ENCODE assay signal across 17 cellular contexts in the genomic region with DNA sequence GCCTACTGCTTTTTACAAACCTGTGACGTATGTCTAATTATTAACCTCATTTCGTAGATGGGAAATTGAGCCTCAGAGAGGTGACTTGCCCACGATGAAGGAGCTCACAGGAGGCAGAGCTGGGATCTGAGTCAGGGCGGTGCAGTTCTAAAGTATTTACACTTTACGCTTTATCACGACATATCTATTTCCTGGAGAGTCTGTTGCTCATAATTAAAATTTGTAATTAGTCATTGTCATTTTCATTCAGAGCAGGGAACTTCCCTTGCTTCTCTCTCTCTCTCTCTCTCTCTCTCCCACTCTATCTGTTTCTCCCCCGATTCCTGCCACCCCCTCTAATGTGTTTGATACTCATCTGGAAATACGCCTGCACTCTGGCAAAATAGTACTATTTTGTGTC. TPM values are rescaled to one million over a fixed set of nuclear protein-coding genes. Genes with fewer than 3 reads are reported as not detected.
DNase-seq lines count a peak whose midpoint lies in the region; ATAC-seq, FAIRE-seq and TF ChIP-seq lines count a peak whose summit lies in the region.
"Had no signal": no experiment of that assay in that cellular context is flagged by ENCODE, and none has a peak within 500 bp of the region (broad histone marks: within the 10 kb centered on the region; RNA-seq: fewer than 3 reads in every experiment).

No MANE protein-coding gene starts in this region.

- H3K4me3 ChIP-seq in Panc1 (ENCODE audit: low read depth in 2 of 2, low read length in 2 of 2) (peak overlapping the region in 1 of 2 experiments; percentile 42; a peak in 2 of 4 replicates), small intestine (ENCODE audit: low read depth in 1 of 2, low read length in 2 of 2) (no peak overlapping the region), Caco-2 (ENCODE audit: low read depth, low read length) (no peak overlapping the region)
- H3K4me3 ChIP-seq: heart left ventricle, smooth muscle cell had no signal

- no peak for FAIRE-seq in small intestine (lab: Jason Lieb, UNC)
- FAIRE-seq: urothelium cell line had no signal

- ATAC-seq in activated CD8-positive, alpha-beta memory T cell treated with anti-CD3 and anti-CD28 coated beads, Interleukin-2, amount 10 ng/mL, durations not matched to agents 7 days and 5 days = peak; percentile 66
- peak; percentile 35; the same call in 1 of the 2 replicates for ATAC-seq in Panc1
- ATAC-seq: heart left ventricle, left ventricle myocardium superior had no signal

- TF ChIP-seq CTCF in Panc1 (IDR thresholded peaks at IDR 0.05) (no peak), Caco-2 (IDR thresholded peaks at IDR 0.05; ENCODE audit: insufficient read depth in 1 of 2, low read depth in 1 of 2, low read length in 1 of 2, severe bottlenecking in 1 of 2, unreplicated experiment in 1 of 2) (no peak)

- H3K9me3 ChIP-seq in Panc1 (ENCODE audit: control insufficient read depth, insufficient read depth, low read depth, low read length) (no peaks in the 10 kb centered on the region), small intestine (ENCODE audit: control insufficient read depth, low read depth) (no peaks in the 10 kb centered on the region), Caco-2 (no peaks in the 10 kb centered on the region)
- H3K9me3 ChIP-seq: heart left ventricle had no signal

- H3K36me3 ChIP-seq in Panc1 (ENCODE audit: control insufficient read depth, insufficient read depth, low read length) (no peaks in the 10 kb centered on the region), small intestine (ENCODE audit: control insufficient read depth in 2 of 2, insufficient read depth in 2 of 2, low read length in 2 of 2) (no peaks in the 10 kb centered on the region), Caco-2 (ENCODE audit: control insufficient read depth, insufficient read depth, low read length) (no peaks in the 10 kb centered on the region)
- H3K36me3 ChIP-seq: heart left ventricle had no signal

- 16 to 36% (median 22%) methylated on average over 8 of the region's 8 CpGs for WGBS in small intestine, 3 donors

- H3K9me3 Mint-ChIP-seq in activated CD8-positive, alpha-beta memory T cell treated with anti-CD3 and anti-CD28 coated beads, Interleukin-2, amount 10 ng/mL, durations not matched to agents 7 days and 5 days (ENCODE audit: low read depth) = no peaks in the 10 kb centered on the region
- H3K9me3 Mint-ChIP-seq in Caco-2 (ENCODE audit: unreplicated experiment) = no peaks in the 10 kb centered on the region
- H3K9me3 Mint-ChIP-seq: neural crest cell had no signal

- H3K27ac Mint-ChIP-seq in activated CD8-positive, alpha-beta memory T cell treated with anti-CD3 and anti-CD28 coated beads, Interleukin-2, amount 10 ng/mL, durations not matched to agents 7 days and 5 days = peak overlapping the region; percentile 24
- no peak overlapping the region for H3K27ac Mint-ChIP-seq in Caco-2 (ENCODE audit: unreplicated experiment)

- POLR2A ChIA-PET in Panc1 (lab: Charles Lee) = interaction anchor here (0.7 kb wide), 1 partner anchor 32 kb away, joined by 3 read pairs; no protein-coding TSS in a partner anchor
- POLR2A ChIA-PET in Caco-2 (lab: Charles Lee) = no interaction called here

- H3K27ac ChIP-seq in Panc1 (ENCODE audit: low read length) = peak overlapping the region; percentile 73
- H3K27ac ChIP-seq in cingulate gyrus (ENCODE audit: low read depth, low read length) = peak overlapping the region; percentile 98
- no peak overlapping the region for H3K27ac ChIP-seq in small intestine (ENCODE audit: low read depth in 1 of 2, low read length in 1 of 2)
- H3K27ac ChIP-seq: heart left ventricle had no signal

- H3K27me3 ChIP-seq in Panc1 (ENCODE audit: control insufficient read depth, insufficient read depth, low read length) (no peaks in the 10 kb centered on the region), small intestine (ENCODE audit: control insufficient read depth in 2 of 2, insufficient read depth in 2 of 2, low read length in 2 of 2) (no peaks in the 10 kb centered on the region), Caco-2 (replicated peaks; ENCODE audit: control insufficient read depth, insufficient read depth, low read length) (no peaks in the 10 kb centered on the region)
- H3K27me3 ChIP-seq: heart left ventricle had no signal

- peaks cover 2% of the 10 kb centered on the region for H3K27me3 Mint-ChIP-seq in activated CD8-positive, alpha-beta memory T cell treated with anti-CD3 and anti-CD28 coated beads, Interleukin-2, amount 10 ng/mL, durations not matched to agents 7 days and 5 days
- no peaks in the 10 kb centered on the region for H3K27me3 Mint-ChIP-seq in Caco-2 (ENCODE audit: insufficient read depth, unreplicated experiment)

- BruUV-seq in Panc1 (replicated peaks; lab: Mats Ljungman, UMichigan) (no TSS peak), Caco-2 (replicated peaks; lab: Mats Ljungman, UMichigan) (no TSS peak)

- CTCF ChIA-PET in activated CD8-positive, alpha-beta memory T cell treated with anti-CD3 and anti-CD28 coated beads, Interleukin-2, amount 10 ng/mL, durations not matched to agents 7 days and 5 days (lab: Charles Lee) = no interaction called here
- CTCF ChIA-PET in Panc1 (lab: Charles Lee) = interaction anchor here (0.5 to 0.6 kb wide), 2 partner anchors 22 to 28 kb away, joined by 3 to 9 read pairs; no protein-coding TSS in a partner anchor
- CTCF ChIA-PET in Caco-2 (lab: Charles Lee) = interaction anchor here (0.5 kb wide), 1 partner anchor 154 kb away, joined by 4 read pairs; no protein-coding TSS in a partner anchor

- DNase-seq in activated CD8-positive, alpha-beta memory T cell treated with anti-CD3 and anti-CD28 coated beads, Interleukin-2, amount 10 ng/mL, durations not matched to agents 7 days and 5 days = peak; percentile 58
- no peak for DNase-seq in activated CD8-positive, alpha-beta memory T cell treated with anti-CD3 and anti-CD28 coated beads, Interleukin-2, amount 50 U/mL, for 4 hours
- no peak for DNase-seq in Panc1 (ENCODE audit: low read depth, low spot score)
- DNase-seq in small intestine = peak; percentile 54
- no peak for DNase-seq in Caco-2
- no peak for DNase-seq in SKM-1 treated with dmso at 0.1 percent for 144 hours (lab: John Stamatoyannopoulos, UW; ENCODE audit: unreplicated experiment)
- no peak for DNase-seq in foreskin melanocyte
- DNase-seq: activated CD8-positive, alpha-beta memory T cell treated with anti-CD3 and anti-CD28 coated beads for 24 hours; effector memory CD4-positive, alpha-beta T cell; heart left ventricle; Kasumi-1; left ventricle myocardium superior; NCI-H2107 had no signal

- H3K36me3 Mint-ChIP-seq in activated CD8-positive, alpha-beta memory T cell treated with anti-CD3 and anti-CD28 coated beads, Interleukin-2, amount 10 ng/mL, durations not matched to agents 7 days and 5 days = no peaks in the 10 kb centered on the region
- H3K36me3 Mint-ChIP-seq in Caco-2 (ENCODE audit: insufficient read depth, unreplicated experiment) = no peaks in the 10 kb centered on the region

- H3K4me1 ChIP-seq in Panc1 (ENCODE audit: control insufficient read depth, insufficient read depth, low read length) (peaks cover 32% of the 10 kb centered on the region), small intestine (ENCODE audit: control insufficient read depth in 2 of 2, insufficient read depth in 1 of 2, low read depth in 1 of 2, low read length in 1 of 2) (peaks cover 2 to 5% of the 10 kb centered on the region in 2 donors), Caco-2 (peaks cover 5% of the 10 kb centered on the region; the same call in 1 of the 2 replicates)

- H3K4me3 Mint-ChIP-seq in activated CD8-positive, alpha-beta memory T cell treated with anti-CD3 and anti-CD28 coated beads, Interleukin-2, amount 10 ng/mL, durations not matched to agents 7 days and 5 days = no peak overlapping the region
- H3K4me3 Mint-ChIP-seq in Caco-2 (ENCODE audit: unreplicated experiment) = no peak overlapping the region
- H3K4me3 Mint-ChIP-seq: neural crest cell had no signal

- H3K4me1 Mint-ChIP-seq in activated CD8-positive, alpha-beta memory T cell treated with anti-CD3 and anti-CD28 coated beads, Interleukin-2, amount 10 ng/mL, durations not matched to agents 7 days and 5 days = peaks cover 18% of the 10 kb centered on the region
- peaks cover 8% of the 10 kb centered on the region for H3K4me1 Mint-ChIP-seq in Caco-2 (ENCODE audit: low read depth, unreplicated experiment)
- H3K4me1 Mint-ChIP-seq: neural crest cell had no signal

- in situ Hi-C loops in Panc1 (cut with HindIII; ENCODE audit: low pct_unique_long_range_greater_than_20kb, low sequenced_read_pairs) = no loop called here

- intact Hi-C loops in Panc1 (cut with micrococcal nuclease; ENCODE audit: unreplicated experiment) = no loop called here
- intact Hi-C loops in Caco-2 (cut with micrococcal nuclease; ENCODE audit: unreplicated experiment) = no loop called here

RNA-seq across cellular contexts. Expression of a gene that starts 5.9 kb away (rescaled TPM):
- not detected for total RNA-seq in activated CD8-positive, alpha-beta memory T cell treated with anti-CD3 and anti-CD28 coated beads, Interleukin-2, amount 10 ng/mL, durations not matched to agents 7 days and 5 days
- total RNA-seq in Panc1 (2021; ENCODE audit: unreplicated experiment) (0.13 TPM), Caco-2 (2022) (0.77 and 0.95 TPM in 2 replicates)
- 0.11 TPM for polyA plus RNA-seq in Panc1 (2012; ENCODE audit: insufficient read length)
- 10 to 100 TPM in 2 of 3 donors, 1 to 10 TPM in 1; 4.5 to 32.4 (median 25.1) TPM for polyA plus RNA-seq in small intestine
- total RNA-seq: left ventricle myocardium superior, neural crest cell, smooth muscle cell had no signal
- polyA plus RNA-seq: heart left ventricle, smooth muscle cell had no signal

Comparison
In these comparisons a context has a peak if more than half of its experiments do, and no peak if none do; other contexts are left out.
1. DNase-seq: peak in activated CD8-positive, alpha-beta memory T cell treated with anti-CD3 and anti-CD28 coated beads, Interleukin-2, amount 10 ng/mL, durations not matched to agents 7 days and 5 days (single experiment) and small intestine (single experiment); none in activated CD8-positive, alpha-beta memory T cell treated with anti-CD3 and anti-CD28 coated beads, Interleukin-2, amount 50 U/mL, for 4 hours (single experiment), Panc1 (single experiment), Caco-2 (0 of 2), SKM-1 treated with dmso at 0.1 percent for 144 hours (single experiment) and foreskin melanocyte (single experiment).
2. H3K27ac ChIP-seq: peak in Panc1 (single experiment) and cingulate gyrus (single experiment); none in small intestine (0 of 2).